In genomic region chr20:44896583-44896982, GRCh38 we compare ENCODE assay signal across 1 cellular context.
TF ChIP-seq lines count a peak whose summit lies in the region.

No MANE protein-coding gene starts in this region.

TF ChIP-seq in HepG2, 621 proteins besides CTCF, POLR2A, EP300 and RAD21 (continued from another document and continues in another):
- peak; percentile 45; the same call in 1 of the 2 replicates for TF ChIP-seq YEATS2 (CRISPR knock-in tag; IDR thresholded peaks at IDR 0.05; ENCODE audit: borderline replicate concordance)
- TF ChIP-seq YEATS4 (CRISPR knock-in tag; IDR thresholded peaks at IDR 0.05; ENCODE audit: borderline replicate concordance) = no peak
- no peak for TF ChIP-seq ZNF530 (CRISPR knock-in tag; IDR thresholded peaks at IDR 0.05; ENCODE audit: low read depth)
- no peak for TF ChIP-seq HBP1 (CRISPR knock-in tag; IDR thresholded peaks at IDR 0.05; ENCODE audit: low read depth)
- TF ChIP-seq FOXP1 (IDR thresholded peaks at IDR 0.05) = no peak
- 0 out of 2 replicates have a peak, but pooled peaks have one; percentile 38 for TF ChIP-seq FOXP1 (CRISPR knock-in tag; IDR thresholded peaks at IDR 0.05)
- no peak for TF ChIP-seq MAFF (IDR thresholded peaks at IDR 0.05; ENCODE audit: low read depth, low read length)
- TF ChIP-seq PPARG (CRISPR knock-in tag; conservative IDR thresholded peaks at IDR 0.05) = peak; percentile 91
- TF ChIP-seq ATF2 (CRISPR knock-in tag; IDR thresholded peaks at IDR 0.05) = 0 out of 2 replicates have a peak, but pooled peaks have one; percentile 36
- peak; percentile 24; the same call in 1 of the 2 replicates for TF ChIP-seq ARID4A (CRISPR knock-in tag; IDR thresholded peaks at IDR 0.05; ENCODE audit: borderline replicate concordance)
- TF ChIP-seq ZKSCAN8 (CRISPR knock-in tag; IDR thresholded peaks at IDR 0.05; ENCODE audit: borderline replicate concordance) = 0 out of 2 replicates have a peak, but pooled peaks have one; percentile 43
- TF ChIP-seq KLF16 (CRISPR knock-in tag; IDR thresholded peaks at IDR 0.05) = peak in 1 of 2 experiments; percentile 31; a peak in 1 of 4 replicates
- TF ChIP-seq MIER2 (CRISPR knock-in tag; IDR thresholded peaks at IDR 0.05) = 0 out of 2 replicates have a peak, but pooled peaks have one; percentile 41
- no peak for TF ChIP-seq ZNF501 (CRISPR knock-in tag; IDR thresholded peaks at IDR 0.05)
- TF ChIP-seq TARDBP (CRISPR knock-in tag; IDR thresholded peaks at IDR 0.05) = peak; percentile 89; the same call in 1 of the 2 replicates
- peak in 1 of 2 experiments; percentile 56; a peak in 1 of 4 replicates for TF ChIP-seq ATF4 (CRISPR knock-in tag; IDR thresholded peaks at IDR 0.05)
- TF ChIP-seq GABPA (IDR thresholded peaks at IDR 0.05; ENCODE audit: low read depth, low read length) = no peak
- TF ChIP-seq GABPA (CRISPR knock-in tag; IDR thresholded peaks at IDR 0.05; ENCODE audit: low read depth) = 0 out of 2 replicates have a peak, but pooled peaks have one; percentile 55
- TF ChIP-seq ERF (CRISPR knock-in tag; IDR thresholded peaks at IDR 0.05) = peak; percentile 70; the same call in 1 of the 2 replicates
- TF ChIP-seq ZNF567 (CRISPR knock-in tag; IDR thresholded peaks at IDR 0.05; ENCODE audit: borderline replicate concordance) = no peak
- TF ChIP-seq NR2F6 (IDR thresholded peaks at IDR 0.05) = no peak
- TF ChIP-seq NR2F6 (CRISPR knock-in tag; IDR thresholded peaks at IDR 0.05) = peak; percentile 60; the same call in 1 of the 2 replicates
- TF ChIP-seq ARID5B (CRISPR knock-in tag; IDR thresholded peaks at IDR 0.05) = peak; percentile 93
- 0 out of 2 replicates have a peak, but pooled peaks have one; percentile 42 for TF ChIP-seq SMAD3 (CRISPR knock-in tag; IDR thresholded peaks at IDR 0.05)
- TF ChIP-seq HOMEZ (CRISPR knock-in tag; IDR thresholded peaks at IDR 0.05; ENCODE audit: low read depth) = peak; percentile 77; the same call in 1 of the 2 replicates
- TF ChIP-seq ZNF260 (CRISPR knock-in tag; IDR thresholded peaks at IDR 0.05; ENCODE audit: borderline replicate concordance, low read depth) = no peak
- TF ChIP-seq EHMT2 (IDR thresholded peaks at IDR 0.05; ENCODE audit: borderline replicate concordance, low read depth, low read length) = peak; percentile 64; the same call in 1 of the 2 replicates
- peak; percentile 36; the same call in 1 of the 2 replicates for TF ChIP-seq ZNF652 (CRISPR knock-in tag; IDR thresholded peaks at IDR 0.05; ENCODE audit: borderline replicate concordance, low read depth)
- peak; percentile 76 for TF ChIP-seq POGZ (CRISPR knock-in tag; IDR thresholded peaks at IDR 0.05)
- TF ChIP-seq ATF1 (CRISPR knock-in tag; IDR thresholded peaks at IDR 0.05) = no peak; the same call in 1 of the 2 replicates
- TF ChIP-seq AKNA (CRISPR knock-in tag; IDR thresholded peaks at IDR 0.05; ENCODE audit: borderline replicate concordance) = no peak
- no peak for TF ChIP-seq REPIN1 (CRISPR knock-in tag; IDR thresholded peaks at IDR 0.05; ENCODE audit: borderline replicate concordance, low read depth)
- TF ChIP-seq FOXP4 (CRISPR knock-in tag; IDR thresholded peaks at IDR 0.05) = 0 out of 2 replicates have a peak, but pooled peaks have one; percentile 25
- no peak for TF ChIP-seq ZNF720 (CRISPR knock-in tag; IDR thresholded peaks at IDR 0.05)
- TF ChIP-seq MLLT10 (CRISPR knock-in tag; IDR thresholded peaks at IDR 0.05) = no peak
- TF ChIP-seq CHCHD3 (CRISPR knock-in tag; IDR thresholded peaks at IDR 0.05) = no peak
- peak; percentile 55 for TF ChIP-seq HNF4A (CRISPR knock-in tag; IDR thresholded peaks at IDR 0.05)
- TF ChIP-seq ZNF644 (CRISPR knock-in tag; IDR thresholded peaks at IDR 0.05; ENCODE audit: low read depth) = peak; percentile 55; the same call in 1 of the 2 replicates
- peak; percentile 90 for TF ChIP-seq ZNF614 (CRISPR knock-in tag; IDR thresholded peaks at IDR 0.05; ENCODE audit: borderline replicate concordance)
- TF ChIP-seq RCOR2 (CRISPR knock-in tag; IDR thresholded peaks at IDR 0.05) = peak; percentile 76
